ENCODE assay signal across 16 cellular contexts in the genomic region with DNA sequence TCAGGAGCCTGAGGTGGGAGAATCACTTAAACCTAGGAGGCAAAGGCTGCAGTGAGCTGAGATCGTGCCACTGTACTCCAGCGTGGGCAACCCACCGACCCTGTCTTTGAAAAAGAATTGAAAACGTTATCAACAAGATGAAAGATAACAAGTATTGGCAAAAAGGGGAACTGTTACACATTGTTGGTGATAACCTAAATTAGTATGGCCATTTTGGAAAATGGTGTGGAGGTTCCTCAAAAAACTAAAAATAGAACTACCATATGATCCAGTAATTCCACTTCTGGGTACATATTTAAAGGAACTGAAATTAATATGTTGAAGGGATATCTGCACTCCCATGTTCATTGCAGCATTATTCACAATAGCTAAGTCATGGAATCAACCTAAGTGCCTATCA.
"Had no signal": no experiment of that assay in that cellular context is flagged by ENCODE, and none has a peak within 500 bp of the region (broad histone marks: within the 10 kb centered on the region; RNA-seq: fewer than 3 reads in every experiment).

No MANE protein-coding gene starts in this region.

- H3K27ac ChIP-seq: brain microvascular endothelial cell, coronary artery, left ventricle myocardium inferior, tibial nerve, uterus had no signal

- H3K4me3 Mint-ChIP-seq: activated B cell treated with CpG ODN at 0.5 μM for 24 hours; activated CD4-positive, alpha-beta memory T cell treated with anti-CD3 and anti-CD28 coated beads, Interleukin-2, amount 10 ng/mL, durations not matched to agents 7 days and 5 days; activated CD8-positive, alpha-beta memory T cell treated with anti-CD3 and anti-CD28 coated beads, Interleukin-2, amount 10 ng/mL, durations not matched to agents 7 days and 5 days; T-helper 17 cell had no signal

- H3K27me3 ChIP-seq: brain microvascular endothelial cell, tibial nerve, uterus had no signal

- H3K9me3 Mint-ChIP-seq: activated B cell treated with CpG ODN at 0.5 μM for 24 hours; activated CD4-positive, alpha-beta memory T cell treated with anti-CD3 and anti-CD28 coated beads, Interleukin-2, amount 10 ng/mL, durations not matched to agents 7 days and 5 days had no signal

- H3K9me3 ChIP-seq: left ventricle myocardium inferior, tibial nerve, uterus had no signal

- DNase-seq: activated B cell treated with CpG ODN at 0.5 μM for 24 hours; activated CD4-positive, alpha-beta memory T cell treated with anti-CD3 and anti-CD28 coated beads, Interleukin-2, amount 10 ng/mL, durations not matched to agents 7 days and 5 days; activated CD4-positive, alpha-beta T cell treated with anti-CD3 and anti-CD28 coated beads for 48 hours; activated CD8-positive, alpha-beta memory T cell treated with anti-CD3 and anti-CD28 coated beads, Interleukin-2, amount 10 ng/mL, durations not matched to agents 7 days and 5 days; activated naive CD4-positive, alpha-beta T cell treated with Interleukin-2 at 50 U/mL for 16 hours; aorta; brain microvascular endothelial cell; erythroblast; foreskin melanocyte; left ventricle myocardium inferior; stimulated activated naive CD4-positive, alpha-beta T cell treated with Interleukin-2 at 50 U/mL for 16 hours; T-helper 17 cell; uterus had no signal

- H3K4me1 ChIP-seq: left ventricle myocardium inferior, tibial nerve, uterus had no signal

- H3K4me3 ChIP-seq: coronary artery, left ventricle myocardium inferior, tibial nerve, uterus had no signal

- H3K27ac Mint-ChIP-seq: activated B cell treated with CpG ODN at 0.5 μM for 24 hours; activated CD4-positive, alpha-beta memory T cell treated with anti-CD3 and anti-CD28 coated beads, Interleukin-2, amount 10 ng/mL, durations not matched to agents 7 days and 5 days; activated CD8-positive, alpha-beta memory T cell treated with anti-CD3 and anti-CD28 coated beads, Interleukin-2, amount 10 ng/mL, durations not matched to agents 7 days and 5 days; progenitor cell of endocrine pancreas; T-helper 17 cell had no signal

- H3K27me3 Mint-ChIP-seq: activated B cell treated with CpG ODN at 0.5 μM for 24 hours; activated CD4-positive, alpha-beta memory T cell treated with anti-CD3 and anti-CD28 coated beads, Interleukin-2, amount 10 ng/mL, durations not matched to agents 7 days and 5 days; activated CD8-positive, alpha-beta memory T cell treated with anti-CD3 and anti-CD28 coated beads, Interleukin-2, amount 10 ng/mL, durations not matched to agents 7 days and 5 days; progenitor cell of endocrine pancreas; T-helper 17 cell had no signal

- ATAC-seq: activated CD8-positive, alpha-beta memory T cell treated with anti-CD3 and anti-CD28 coated beads, Interleukin-2, amount 10 ng/mL, durations not matched to agents 7 days and 5 days; T-helper 17 cell had no signal

- H3K36me3 ChIP-seq: uterus had no signal

- H3K4me1 Mint-ChIP-seq: activated B cell treated with CpG ODN at 0.5 μM for 24 hours; activated CD4-positive, alpha-beta memory T cell treated with anti-CD3 and anti-CD28 coated beads, Interleukin-2, amount 10 ng/mL, durations not matched to agents 7 days and 5 days; activated CD8-positive, alpha-beta memory T cell treated with anti-CD3 and anti-CD28 coated beads, Interleukin-2, amount 10 ng/mL, durations not matched to agents 7 days and 5 days had no signal
